ENCODE assay signal across 27 cellular contexts in the genomic region with DNA sequence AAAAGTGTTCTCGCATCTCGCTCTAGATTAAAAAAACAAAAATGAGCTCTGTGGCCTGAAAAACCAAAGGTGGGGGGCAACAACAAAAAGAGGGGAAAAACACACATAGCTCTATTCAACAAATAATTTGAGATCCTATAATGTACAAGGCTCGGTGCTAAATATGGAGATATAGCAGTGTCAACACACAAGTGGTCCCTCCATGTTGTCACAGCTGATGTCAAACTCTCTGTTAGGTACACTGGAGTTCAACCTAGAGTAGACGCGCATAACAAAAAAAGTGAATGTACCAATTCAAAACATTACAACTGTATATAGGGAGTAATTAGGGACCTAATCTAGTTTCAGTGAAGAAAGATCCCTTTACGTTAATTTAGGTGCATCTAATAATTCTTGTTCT. TPM values are rescaled to one million over a fixed set of nuclear protein-coding genes. Genes with fewer than 3 reads are reported as not detected.
DNase-seq lines count a peak whose midpoint lies in the region; ATAC-seq, FAIRE-seq and TF ChIP-seq lines count a peak whose summit lies in the region.
"Had no signal": no experiment of that assay in that cellular context is flagged by ENCODE, and none has a peak within 500 bp of the region (broad histone marks: within the 10 kb centered on the region; RNA-seq: fewer than 3 reads in every experiment).

No MANE protein-coding gene starts in this region.

- DNase-seq in CD4-positive, CD25-positive, alpha-beta regulatory T cell: no peak
- DNase-seq in Calu3 (no peak), WTC11 (ENCODE audit: low spot score) (no peak), HepG2 (ENCODE audit: low spot score) (no peak), BE2C (no peak)
- DNase-seq: activated CD4-positive, CD25-positive, alpha-beta regulatory T cell; activated gamma-delta T cell treated with Interleukin-2 at 50 U/mL for 16 hours; brain microvascular endothelial cell; CD8-positive, alpha-beta T cell; DMS153; effector memory CD8-positive, alpha-beta T cell; GDM1; HCEC 1CT; KBM-7; NCI-H2171; NCI-H526; retina; RPMI8226; stomach had no signal

- in situ Hi-C loops in HepG2 (cut with HindIII; ENCODE audit: extremely low pct_ligation_motif_present, low pct_unique_long_range_greater_than_20kb): no loop called here

- peaks cover 45% of the 10 kb centered on the region for H3K79me2 ChIP-seq in HepG2 (ENCODE audit: insufficient read depth, low read length)

- peaks cover 98% of the 10 kb centered on the region for H3K36me3 ChIP-seq in CD4-positive, CD25-positive, alpha-beta regulatory T cell (ENCODE audit: control insufficient read depth, insufficient read depth, low read length)
- H3K36me3 ChIP-seq in HepG2 (replicated peaks in 1 of 2; ENCODE audit: control insufficient read depth in 1 of 2, insufficient read depth in 2 of 2, low read length in 2 of 2) (peaks cover 56 to 98% of the 10 kb centered on the region in 2 experiments), BE2C (peaks cover 99% of the 10 kb centered on the region)

- CTCF ChIA-PET in Calu3 (lab: Charles Lee): no interaction called here
- CTCF ChIA-PET in WTC11 (lab: Charles Lee): no interaction called here
- CTCF ChIA-PET in HepG2 (lab: Yijun Ruan, JAX; ENCODE audit: low intra/inter-chr PET ratio, low total read pairs): no interaction called here

- H3K4me1 Mint-ChIP-seq in CD4-positive, CD25-positive, alpha-beta regulatory T cell: peaks cover 24 to 54% (median 49%) of the 10 kb centered on the region in 4 donors
- H3K4me1 Mint-ChIP-seq in Calu3 (ENCODE audit: low read depth, unreplicated experiment) (peaks cover 44% of the 10 kb centered on the region), WTC11 (peaks cover 67% of the 10 kb centered on the region)

- no peak for ATAC-seq in CD4-positive, CD25-positive, alpha-beta regulatory T cell (ENCODE audit: low read depth in 2 of 2)
- ATAC-seq in WTC11 (no peak), HepG2 (no peak), GM18502 (IDR thresholded peaks at IDR 0.05; ENCODE audit: poor library complexity, unreplicated experiment) (no peak), HG02852 (IDR thresholded peaks at IDR 0.05; ENCODE audit: unreplicated experiment) (no peak)
- ATAC-seq: CD8-positive, alpha-beta T cell; effector memory CD8-positive, alpha-beta T cell; gastroesophageal sphincter; SK-N-SH treated with all-trans-retinoic acid at 6 μM for 48 hours had no signal

- peak overlapping the region in 1 of 4 donors; percentile 23 for H3K4me3 Mint-ChIP-seq in CD4-positive, CD25-positive, alpha-beta regulatory T cell
- H3K4me3 Mint-ChIP-seq in Calu3 (ENCODE audit: low read depth, unreplicated experiment) (no peak overlapping the region), WTC11 (no peak overlapping the region; the same call in 1 of the 2 replicates)
- H3K4me3 Mint-ChIP-seq: CD8-positive, alpha-beta T cell; effector memory CD8-positive, alpha-beta T cell had no signal

- H3K9me3 Mint-ChIP-seq in CD4-positive, CD25-positive, alpha-beta regulatory T cell: no peaks in the 10 kb centered on the region
- H3K9me3 Mint-ChIP-seq in Calu3 (ENCODE audit: low read depth, unreplicated experiment) (no peaks in the 10 kb centered on the region), WTC11 (no peaks in the 10 kb centered on the region)
- H3K9me3 Mint-ChIP-seq: CD8-positive, alpha-beta T cell; effector memory CD8-positive, alpha-beta T cell had no signal

- no peak overlapping the region for H3K4me3 ChIP-seq in CD4-positive, CD25-positive, alpha-beta regulatory T cell (ENCODE audit: low read depth, low read length)
- no peak overlapping the region for H3K4me3 ChIP-seq in HepG2 (replicated peaks in 1 of 3; ENCODE audit: insufficient read depth in 1 of 3, low read depth in 2 of 3, low read length in 3 of 3)
- H3K4me3 ChIP-seq in BE2C (ENCODE audit: low read depth, low read length): no peak overlapping the region
- H3K4me3 ChIP-seq: gastroesophageal sphincter, smooth muscle cell, stomach, tibial nerve had no signal

- no peak for TF ChIP-seq RAD21 in HepG2 (CRISPR knock-in tag; IDR thresholded peaks at IDR 0.05)

- H3K27me3 ChIP-seq in CD4-positive, CD25-positive, alpha-beta regulatory T cell (ENCODE audit: control insufficient read depth, insufficient read depth, low read length): no peaks in the 10 kb centered on the region
- H3K27me3 ChIP-seq in HepG2 (ENCODE audit: control insufficient read depth in 1 of 2, insufficient read depth in 2 of 2, low read length in 2 of 2) (no peaks in the 10 kb centered on the region; a peak in 1 of 5 replicates), BE2C (no peaks in the 10 kb centered on the region; the same call in 1 of the 2 replicates)
- H3K27me3 ChIP-seq: brain microvascular endothelial cell, gastroesophageal sphincter, stomach, tibial nerve had no signal

- WGBS in HepG2 (ENCODE audit: low lambda C conversion rate): 98% methylated on average over 6 of the region's 6 CpGs

- peaks cover 72% of the 10 kb centered on the region for H3K36me3 Mint-ChIP-seq in CD4-positive, CD25-positive, alpha-beta regulatory T cell
- H3K36me3 Mint-ChIP-seq in Calu3 (ENCODE audit: insufficient read depth, unreplicated experiment) (peaks cover 100% of the 10 kb centered on the region), WTC11 (peaks cover 99% of the 10 kb centered on the region)

- no peak for FAIRE-seq in HepG2 (lab: Jason Lieb, UNC)
- FAIRE-seq: colon, keratinocyte had no signal

- H3K9ac ChIP-seq in HepG2 (ENCODE audit: insufficient read depth, low read depth, low read length): no peak overlapping the region

- no peaks in the 10 kb centered on the region for H3K9me3 ChIP-seq in CD4-positive, CD25-positive, alpha-beta regulatory T cell (ENCODE audit: control insufficient read depth in 2 of 2, low read length in 2 of 2)
- no peaks in the 10 kb centered on the region for H3K9me3 ChIP-seq in HepG2 (ENCODE audit: low read length)
- H3K9me3 ChIP-seq in BE2C: no peaks in the 10 kb centered on the region
- H3K9me3 ChIP-seq: gastroesophageal sphincter, stomach, tibial nerve had no signal

- H3K27ac Mint-ChIP-seq in CD4-positive, CD25-positive, alpha-beta regulatory T cell: peak overlapping the region in 2 of 3 donors; percentile 8 to 52
- H3K27ac Mint-ChIP-seq in Calu3 (ENCODE audit: unreplicated experiment) (peak overlapping the region; percentile 25), WTC11 (peak overlapping the region; percentile 83)
- H3K27ac Mint-ChIP-seq: CD8-positive, alpha-beta T cell had no signal

- no peak for TF ChIP-seq POLR2A in HepG2 (IDR thresholded peaks at IDR 0.05; ENCODE audit: insufficient read depth in 1 of 2, low read depth in 2 of 2, low read length in 2 of 2)

- BruUV-seq in Calu3 (replicated peaks; lab: Mats Ljungman, UMichigan) (no TSS peak), HepG2 (replicated peaks; lab: Mats Ljungman, UMichigan) (TSS peak; percentile 0)

- intact Hi-C loops in Calu3 (cut with micrococcal nuclease; ENCODE audit: unreplicated experiment): no loop called here
- intact Hi-C loops in HepG2 (cut with micrococcal nuclease; ENCODE audit: unreplicated experiment): no loop called here

- no peak overlapping the region for H3K4me2 ChIP-seq in HepG2 (ENCODE audit: low read depth, low read length)
- H3K4me2 ChIP-seq: smooth muscle cell had no signal

- H4K20me1 ChIP-seq in HepG2 (ENCODE audit: insufficient read depth, low read length): peaks cover 84% of the 10 kb centered on the region

- TF ChIP-seq EP300 in HepG2 (IDR thresholded peaks at IDR 0.05; ENCODE audit: low read depth in 2 of 2, low read length in 2 of 2) (no peak), HepG2 (CRISPR knock-in tag; IDR thresholded peaks at IDR 0.05; ENCODE audit: borderline replicate concordance) (no peak)

- peaks cover 4% of the 10 kb centered on the region for H3K27me3 Mint-ChIP-seq in CD4-positive, CD25-positive, alpha-beta regulatory T cell
- H3K27me3 Mint-ChIP-seq in Calu3 (ENCODE audit: unreplicated experiment) (peaks cover 16% of the 10 kb centered on the region), WTC11 (ENCODE audit: low read depth) (0 out of 2 replicates have a peak, but pooled peaks cover under 1% of the 10 kb centered on the region)
- H3K27me3 Mint-ChIP-seq: effector memory CD8-positive, alpha-beta T cell had no signal

- POLR2A ChIA-PET in WTC11 (lab: Charles Lee): interaction anchor here (0.5 kb wide), 1 partner anchor 636 kb away, joined by 3 read pairs; no protein-coding TSS in a partner anchor
- POLR2A ChIA-PET in HepG2 (lab: Yijun Ruan, JAX): interaction anchor here (1.0 kb wide), 1 partner anchor 10 kb away, joined by 4 read pairs; no protein-coding TSS in a partner anchor

- TF ChIP-seq CTCF in Calu3 (IDR thresholded peaks at IDR 0.05; ENCODE audit: unreplicated experiment) (no peak), WTC11 (IDR thresholded peaks at IDR 0.05) (no peak), HepG2 (CRISPR knock-in tag; IDR thresholded peaks at IDR 0.05) (no peak), BE2C (IDR thresholded peaks at IDR 0.05; ENCODE audit: low read depth, low read length) (no peak)

- peaks cover 32% of the 10 kb centered on the region for H3K4me1 ChIP-seq in CD4-positive, CD25-positive, alpha-beta regulatory T cell (ENCODE audit: control insufficient read depth, insufficient read depth, low read length, poor library complexity, severe bottlenecking)
- H3K4me1 ChIP-seq in HepG2 (ENCODE audit: insufficient read depth, low read length): peaks cover 53% of the 10 kb centered on the region
- H3K4me1 ChIP-seq in BE2C: peaks cover 5% of the 10 kb centered on the region

- no peak overlapping the region for H2AFZ ChIP-seq in HepG2 (ENCODE audit: low read length)

- H3K27ac ChIP-seq in CD4-positive, CD25-positive, alpha-beta regulatory T cell (ENCODE audit: insufficient read depth, low read length, poor library complexity, severe bottlenecking): no peak overlapping the region
- no peak overlapping the region for H3K27ac ChIP-seq in HepG2 (ENCODE audit: extremely low read length, insufficient read depth, low read length)
- H3K27ac ChIP-seq: brain microvascular endothelial cell, gastroesophageal sphincter, stomach, tibial nerve had no signal

RNA-seq across cellular contexts. Expression of gene NCL, which starts 5.9 kb away (rescaled TPM):
- total RNA-seq in CD4-positive, CD25-positive, alpha-beta regulatory T cell: 435 TPM
- 100 to 1,000 TPM; 296 to 366 (median 316) TPM for polyA plus RNA-seq in CD4-positive, CD25-positive, alpha-beta regulatory T cell
- 694 and 719 TPM in 2 replicates for total RNA-seq in Calu3 (2022)
- total RNA-seq in WTC11 (2021): 944 to 1,223 TPM (median 1,004 TPM) in 3 replicates
- total RNA-seq in HepG2 (2016; rRNA removed; fragmentation: Illumina TruSeq; extraction: Trizol): 779 and 1,144 TPM in 2 replicates
- total RNA-seq in HepG2 (2016; cell fraction: cytosol; rRNA removed; fragmentation: Illumina TruSeq; extraction: Trizol; ENCODE audit: low read depth): 61.7 and 76.7 TPM in 2 replicates
- 790 and 1,072 TPM in 2 replicates for total RNA-seq in HepG2 (2016; cell fraction: insoluble cytoplasmic fraction; rRNA removed; fragmentation: Illumina TruSeq; extraction: Trizol)
- 128 and 141 TPM in 2 replicates for total RNA-seq in HepG2 (2016; cell fraction: membrane; rRNA removed; fragmentation: Illumina TruSeq; extraction: Trizol)
- total RNA-seq in HepG2 (2016; cell fraction: nucleus; rRNA removed; fragmentation: Illumina TruSeq; extraction: Trizol): 591 and 635 TPM in 2 replicates
- polyA plus RNA-seq in HepG2 (2011; rRNA removed): 91.5 and 105 TPM in 2 replicates
- polyA plus RNA-seq in HepG2 (2011; cell fraction: cytosol; rRNA removed): 50.8 and 75.9 TPM in 2 replicates
- 99.7 and 139 TPM in 2 replicates for polyA plus RNA-seq in HepG2 (2011; cell fraction: nucleus; rRNA removed)
- 351 and 573 TPM in 2 replicates for polyA plus RNA-seq in HepG2 (2012)
- 29.0 and 32.7 TPM in 2 replicates for polyA plus RNA-seq in HepG2 (2016; cell fraction: cytosol; fragmentation: Illumina TruSeq; extraction: Trizol; ENCODE audit: low read depth)
- 1,733 and 1,875 TPM in 2 replicates for polyA plus RNA-seq in HepG2 (2016; cell fraction: insoluble cytoplasmic fraction; fragmentation: Illumina TruSeq; extraction: Trizol; ENCODE audit: low read depth)
- polyA plus RNA-seq in HepG2 (2016; cell fraction: membrane; fragmentation: Illumina TruSeq; extraction: Trizol; ENCODE audit: low read depth): 54.0 and 78.7 TPM in 2 replicates
- 1,027 and 1,033 TPM in 2 replicates for polyA plus RNA-seq in HepG2 (2016; cell fraction: nucleus; fragmentation: Illumina TruSeq; extraction: Trizol; ENCODE audit: insufficient read depth, low read depth)
- 22.3 and 47.2 TPM in 2 replicates for polyA minus RNA-seq in HepG2 (2011; rRNA and poly(A)+ RNA removed; ENCODE audit: low replicate concordance)
- 85.0 and 124 TPM in 2 replicates for polyA minus RNA-seq in HepG2 (2011; cell fraction: cytosol; rRNA and poly(A)+ RNA removed)
- 218 and 248 TPM in 2 replicates for polyA minus RNA-seq in HepG2 (2011; cell fraction: nucleus; rRNA and poly(A)+ RNA removed)
- polyA plus RNA-seq in BE2C (2012; ENCODE audit: insufficient read depth, insufficient read length, low read depth): 932 TPM

Comparison
In these comparisons a context has a peak if more than half of its experiments do, and no peak if none do; other contexts are left out.
1. H3K27ac Mint-ChIP-seq: peak in every context shown above with its lines; median percentile 83 in WTC11; 30 in CD4-positive, CD25-positive, alpha-beta regulatory T cell; 25 in Calu3.